1 cellular context compared by ENCODE assay signal in the genomic region with DNA sequence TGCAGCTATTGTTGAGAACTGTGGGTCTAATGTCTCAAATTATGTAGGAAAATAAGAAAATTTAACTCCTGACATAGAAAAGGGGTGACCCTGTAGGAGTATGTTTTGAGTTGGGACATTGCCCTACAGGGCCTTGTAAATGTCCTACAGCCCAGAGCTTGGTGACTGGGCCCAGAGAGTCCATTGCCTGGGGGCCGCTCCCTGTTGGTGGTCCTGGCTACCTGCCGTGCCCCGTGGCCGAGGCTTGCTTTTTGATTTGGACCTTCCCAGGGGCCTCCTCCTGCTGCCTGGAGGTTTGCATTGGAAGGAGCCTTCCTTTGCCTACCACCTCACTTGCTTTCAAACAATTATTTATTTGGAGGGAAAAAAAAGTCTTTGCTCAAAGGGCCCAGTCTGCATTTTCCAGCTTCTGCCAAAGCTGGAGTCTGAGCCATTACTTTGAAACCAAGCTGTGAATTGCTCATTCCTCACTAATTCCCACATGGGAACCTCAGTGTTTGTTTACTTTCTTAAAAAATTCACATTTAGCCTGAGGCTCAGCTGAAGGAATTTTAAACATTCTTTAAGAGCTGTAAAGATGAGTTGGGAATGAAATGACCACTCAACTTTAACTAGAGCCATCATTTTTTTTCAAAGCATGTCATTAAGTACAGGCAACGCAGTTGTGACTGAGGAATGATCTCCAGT.
TF ChIP-seq lines count a peak whose summit lies in the region.

No MANE protein-coding gene starts in this region.

TF ChIP-seq in GM23338, 12 proteins besides CTCF, POLR2A, EP300 and RAD21:
- TF ChIP-seq STAT1 (IDR thresholded peaks at IDR 0.05; ENCODE audit: unreplicated experiment) (no peak), ZNF331 (CRISPR knock-in tag; IDR thresholded peaks at IDR 0.05; ENCODE audit: low read depth) (no peak), JUNB (IDR thresholded peaks at IDR 0.05; ENCODE audit: unreplicated experiment) (no peak), NANOG (IDR thresholded peaks at IDR 0.05; ENCODE audit: borderline replicate concordance) (no peak), POLR2AphosphoS5 (IDR thresholded peaks at IDR 0.05; ENCODE audit: low read depth) (no peak), CREB1 (CRISPR knock-in tag; IDR thresholded peaks at IDR 0.05; ENCODE audit: low read depth) (no peak), EZH2 (IDR thresholded peaks at IDR 0.05; ENCODE audit: low read depth, unreplicated experiment) (no peak), ZNF114 (CRISPR knock-in tag; IDR thresholded peaks at IDR 0.05) (no peak), EZH2phosphoT487 (IDR thresholded peaks at IDR 0.05; ENCODE audit: unreplicated experiment) (no peak)
- TF ChIP-seq, protein P1, sequence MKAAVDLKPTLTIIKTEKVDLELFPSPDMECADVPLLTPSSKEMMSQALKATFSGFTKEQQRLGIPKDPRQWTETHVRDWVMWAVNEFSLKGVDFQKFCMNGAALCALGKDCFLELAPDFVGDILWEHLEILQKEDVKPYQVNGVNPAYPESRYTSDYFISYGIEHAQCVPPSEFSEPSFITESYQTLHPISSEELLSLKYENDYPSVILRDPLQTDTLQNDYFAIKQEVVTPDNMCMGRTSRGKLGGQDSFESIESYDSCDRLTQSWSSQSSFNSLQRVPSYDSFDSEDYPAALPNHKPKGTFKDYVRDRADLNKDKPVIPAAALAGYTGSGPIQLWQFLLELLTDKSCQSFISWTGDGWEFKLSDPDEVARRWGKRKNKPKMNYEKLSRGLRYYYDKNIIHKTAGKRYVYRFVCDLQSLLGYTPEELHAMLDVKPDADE (IDR thresholded peaks at IDR 0.05), result no peak
- TF ChIP-seq, protein P2, sequence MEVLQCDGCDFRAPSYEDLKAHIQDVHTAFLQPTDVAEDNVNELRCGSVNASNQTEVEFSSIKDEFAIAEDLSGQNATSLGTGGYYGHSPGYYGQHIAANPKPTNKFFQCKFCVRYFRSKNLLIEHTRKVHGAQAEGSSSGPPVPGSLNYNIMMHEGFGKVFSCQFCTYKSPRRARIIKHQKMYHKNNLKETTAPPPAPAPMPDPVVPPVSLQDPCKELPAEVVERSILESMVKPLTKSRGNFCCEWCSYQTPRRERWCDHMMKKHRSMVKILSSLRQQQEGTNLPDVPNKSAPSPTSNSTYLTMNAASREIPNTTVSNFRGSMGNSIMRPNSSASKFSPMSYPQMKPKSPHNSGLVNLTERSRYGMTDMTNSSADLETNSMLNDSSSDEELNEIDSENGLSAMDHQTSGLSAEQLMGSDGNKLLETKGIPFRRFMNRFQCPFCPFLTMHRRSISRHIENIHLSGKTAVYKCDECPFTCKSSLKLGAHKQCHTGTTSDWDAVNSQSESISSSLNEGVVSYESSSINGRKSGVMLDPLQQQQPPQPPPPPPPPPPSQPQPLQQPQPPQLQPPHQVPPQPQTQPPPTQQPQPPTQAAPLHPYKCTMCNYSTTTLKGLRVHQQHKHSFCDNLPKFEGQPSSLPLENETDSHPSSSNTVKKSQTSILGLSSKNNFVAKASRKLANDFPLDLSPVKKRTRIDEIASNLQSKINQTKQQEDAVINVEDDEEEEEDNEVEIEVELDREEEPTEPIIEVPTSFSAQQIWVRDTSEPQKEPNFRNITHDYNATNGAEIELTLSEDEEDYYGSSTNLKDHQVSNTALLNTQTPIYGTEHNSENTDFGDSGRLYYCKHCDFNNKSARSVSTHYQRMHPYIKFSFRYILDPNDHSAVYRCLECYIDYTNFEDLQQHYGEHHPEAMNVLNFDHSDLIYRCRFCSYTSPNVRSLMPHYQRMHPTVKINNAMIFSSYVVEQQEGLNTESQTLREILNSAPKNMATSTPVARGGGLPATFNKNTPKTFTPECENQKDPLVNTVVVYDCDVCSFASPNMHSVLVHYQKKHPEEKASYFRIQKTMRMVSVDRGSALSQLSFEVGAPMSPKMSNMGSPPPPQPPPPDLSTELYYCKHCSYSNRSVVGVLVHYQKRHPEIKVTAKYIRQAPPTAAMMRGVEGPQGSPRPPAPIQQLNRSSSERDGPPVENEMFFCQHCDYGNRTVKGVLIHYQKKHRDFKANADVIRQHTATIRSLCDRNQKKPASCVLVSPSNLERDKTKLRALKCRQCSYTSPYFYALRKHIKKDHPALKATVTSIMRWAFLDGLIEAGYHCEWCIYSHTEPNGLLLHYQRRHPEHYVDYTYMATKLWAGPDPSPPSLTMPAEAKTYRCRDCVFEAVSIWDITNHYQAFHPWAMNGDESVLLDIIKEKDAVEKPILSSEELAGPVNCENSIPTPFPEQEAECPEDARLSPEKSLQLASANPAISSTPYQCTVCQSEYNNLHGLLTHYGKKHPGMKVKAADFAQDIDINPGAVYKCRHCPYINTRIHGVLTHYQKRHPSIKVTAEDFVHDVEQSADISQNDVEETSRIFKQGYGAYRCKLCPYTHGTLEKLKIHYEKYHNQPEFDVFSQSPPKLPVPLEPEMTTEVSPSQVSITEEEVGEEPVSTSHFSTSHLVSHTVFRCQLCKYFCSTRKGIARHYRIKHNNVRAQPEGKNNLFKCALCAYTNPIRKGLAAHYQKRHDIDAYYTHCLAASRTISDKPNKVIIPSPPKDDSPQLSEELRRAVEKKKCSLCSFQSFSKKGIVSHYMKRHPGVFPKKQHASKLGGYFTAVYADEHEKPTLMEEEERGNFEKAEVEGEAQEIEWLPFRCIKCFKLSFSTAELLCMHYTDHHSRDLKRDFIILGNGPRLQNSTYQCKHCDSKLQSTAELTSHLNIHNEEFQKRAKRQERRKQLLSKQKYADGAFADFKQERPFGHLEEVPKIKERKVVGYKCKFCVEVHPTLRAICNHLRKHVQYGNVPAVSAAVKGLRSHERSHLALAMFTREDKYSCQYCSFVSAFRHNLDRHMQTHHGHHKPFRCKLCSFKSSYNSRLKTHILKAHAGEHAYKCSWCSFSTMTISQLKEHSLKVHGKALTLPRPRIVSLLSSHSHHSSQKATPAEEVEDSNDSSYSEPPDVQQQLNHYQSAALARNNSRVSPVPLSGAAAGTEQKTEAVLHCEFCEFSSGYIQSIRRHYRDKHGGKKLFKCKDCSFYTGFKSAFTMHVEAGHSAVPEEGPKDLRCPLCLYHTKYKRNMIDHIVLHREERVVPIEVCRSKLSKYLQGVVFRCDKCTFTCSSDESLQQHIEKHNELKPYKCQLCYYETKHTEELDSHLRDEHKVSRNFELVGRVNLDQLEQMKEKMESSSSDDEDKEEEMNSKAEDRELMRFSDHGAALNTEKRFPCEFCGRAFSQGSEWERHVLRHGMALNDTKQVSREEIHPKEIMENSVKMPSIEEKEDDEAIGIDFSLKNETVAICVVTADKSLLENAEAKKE (CRISPR knock-in tag; IDR thresholded peaks at IDR 0.05), result no peak
- TF ChIP-seq, protein P3, sequence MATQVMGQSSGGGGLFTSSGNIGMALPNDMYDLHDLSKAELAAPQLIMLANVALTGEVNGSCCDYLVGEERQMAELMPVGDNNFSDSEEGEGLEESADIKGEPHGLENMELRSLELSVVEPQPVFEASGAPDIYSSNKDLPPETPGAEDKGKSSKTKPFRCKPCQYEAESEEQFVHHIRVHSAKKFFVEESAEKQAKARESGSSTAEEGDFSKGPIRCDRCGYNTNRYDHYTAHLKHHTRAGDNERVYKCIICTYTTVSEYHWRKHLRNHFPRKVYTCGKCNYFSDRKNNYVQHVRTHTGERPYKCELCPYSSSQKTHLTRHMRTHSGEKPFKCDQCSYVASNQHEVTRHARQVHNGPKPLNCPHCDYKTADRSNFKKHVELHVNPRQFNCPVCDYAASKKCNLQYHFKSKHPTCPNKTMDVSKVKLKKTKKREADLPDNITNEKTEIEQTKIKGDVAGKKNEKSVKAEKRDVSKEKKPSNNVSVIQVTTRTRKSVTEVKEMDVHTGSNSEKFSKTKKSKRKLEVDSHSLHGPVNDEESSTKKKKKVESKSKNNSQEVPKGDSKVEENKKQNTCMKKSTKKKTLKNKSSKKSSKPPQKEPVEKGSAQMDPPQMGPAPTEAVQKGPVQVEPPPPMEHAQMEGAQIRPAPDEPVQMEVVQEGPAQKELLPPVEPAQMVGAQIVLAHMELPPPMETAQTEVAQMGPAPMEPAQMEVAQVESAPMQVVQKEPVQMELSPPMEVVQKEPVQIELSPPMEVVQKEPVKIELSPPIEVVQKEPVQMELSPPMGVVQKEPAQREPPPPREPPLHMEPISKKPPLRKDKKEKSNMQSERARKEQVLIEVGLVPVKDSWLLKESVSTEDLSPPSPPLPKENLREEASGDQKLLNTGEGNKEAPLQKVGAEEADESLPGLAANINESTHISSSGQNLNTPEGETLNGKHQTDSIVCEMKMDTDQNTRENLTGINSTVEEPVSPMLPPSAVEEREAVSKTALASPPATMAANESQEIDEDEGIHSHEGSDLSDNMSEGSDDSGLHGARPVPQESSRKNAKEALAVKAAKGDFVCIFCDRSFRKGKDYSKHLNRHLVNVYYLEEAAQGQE (IDR thresholded peaks at IDR 0.05; ENCODE audit: unreplicated experiment), result no peak
